In genomic region chr6:169780571-169781091, GRCh38 we compare ENCODE assay signal across 1 cellular context.
A peak's percentile ranks its signal among the peaks of the same experiment; 100 is the strongest.
TF ChIP-seq lines count a peak whose summit lies in the region.

No MANE protein-coding gene starts in this region.

TF ChIP-seq in HepG2, 621 proteins besides CTCF, POLR2A, EP300 and RAD21 (continued from another document and continues in another):
- TF ChIP-seq ARID5B (CRISPR knock-in tag; IDR thresholded peaks at IDR 0.05) (no peak), ZNF12 (CRISPR knock-in tag; IDR thresholded peaks at IDR 0.05) (peak; percentile 100), SNRNP70 (IDR thresholded peaks at IDR 0.05; ENCODE audit: low read depth, low read length) (no peak), JUND (CRISPR knock-in tag; IDR thresholded peaks at IDR 0.05) (no peak), SOX6 (IDR thresholded peaks at IDR 0.05) (no peak), SOX6 (CRISPR knock-in tag; IDR thresholded peaks at IDR 0.05) (peak; percentile 71; the same call in 1 of the 2 replicates), NFRKB (IDR thresholded peaks at IDR 0.05) (no peak), HMGXB3 (CRISPR knock-in tag; IDR thresholded peaks at IDR 0.05; ENCODE audit: borderline replicate concordance) (no peak), BORCS8-MEF2B (CRISPR knock-in tag; IDR thresholded peaks at IDR 0.05) (no peak), CBX2 (IDR thresholded peaks at IDR 0.05; ENCODE audit: low read depth, low read length) (no peak), CBX2 (CRISPR knock-in tag; IDR thresholded peaks at IDR 0.05; ENCODE audit: low read depth) (no peak), ZFY (CRISPR knock-in tag; IDR thresholded peaks at IDR 0.05) (no peak), PAX8 (CRISPR knock-in tag; IDR thresholded peaks at IDR 0.05; ENCODE audit: borderline replicate concordance) (no peak), KAT2B (IDR thresholded peaks at IDR 0.05; ENCODE audit: borderline replicate concordance, low read depth, low read length) (no peak), ZNF274 (CRISPR knock-in tag; IDR thresholded peaks at IDR 0.05) (no peak), THYN1 (CRISPR knock-in tag; IDR thresholded peaks at IDR 0.05; ENCODE audit: borderline replicate concordance, low read depth) (no peak), PAXIP1 (CRISPR knock-in tag; conservative IDR thresholded peaks at IDR 0.05) (peak; percentile 48), TFDP1 (CRISPR knock-in tag; IDR thresholded peaks at IDR 0.05; ENCODE audit: borderline replicate concordance) (no peak), PHF8 (CRISPR knock-in tag; IDR thresholded peaks at IDR 0.05) (no peak), HDAC2 (CRISPR knock-in tag; IDR thresholded peaks at IDR 0.05) (no peak), ZNF430 (CRISPR knock-in tag; IDR thresholded peaks at IDR 0.05) (0 out of 2 replicates have a peak, but pooled peaks have one; percentile 22), ZNF547 (CRISPR knock-in tag; IDR thresholded peaks at IDR 0.05) (no peak), ZNF253 (CRISPR knock-in tag; IDR thresholded peaks at IDR 0.05; ENCODE audit: borderline replicate concordance) (no peak), NR2F6 (IDR thresholded peaks at IDR 0.05) (no peak), NR2F6 (CRISPR knock-in tag; IDR thresholded peaks at IDR 0.05) (0 out of 2 replicates have a peak, but pooled peaks have one; percentile 6), RAD51 (IDR thresholded peaks at IDR 0.05; ENCODE audit: borderline replicate concordance) (no peak), JUN (CRISPR knock-in tag; IDR thresholded peaks at IDR 0.05) (no peak), SIX4 (CRISPR knock-in tag; IDR thresholded peaks at IDR 0.05) (no peak), IKZF1 (IDR thresholded peaks at IDR 0.05) (no peak), ATF6 (CRISPR knock-in tag; conservative IDR thresholded peaks at IDR 0.05) (no peak), MTF2 (CRISPR knock-in tag; IDR thresholded peaks at IDR 0.05; ENCODE audit: borderline replicate concordance) (no peak), MED1 (CRISPR knock-in tag; IDR thresholded peaks at IDR 0.05) (0 out of 2 replicates have a peak, but pooled peaks have one; percentile 12)
- TF ChIP-seq, protein P1, sequence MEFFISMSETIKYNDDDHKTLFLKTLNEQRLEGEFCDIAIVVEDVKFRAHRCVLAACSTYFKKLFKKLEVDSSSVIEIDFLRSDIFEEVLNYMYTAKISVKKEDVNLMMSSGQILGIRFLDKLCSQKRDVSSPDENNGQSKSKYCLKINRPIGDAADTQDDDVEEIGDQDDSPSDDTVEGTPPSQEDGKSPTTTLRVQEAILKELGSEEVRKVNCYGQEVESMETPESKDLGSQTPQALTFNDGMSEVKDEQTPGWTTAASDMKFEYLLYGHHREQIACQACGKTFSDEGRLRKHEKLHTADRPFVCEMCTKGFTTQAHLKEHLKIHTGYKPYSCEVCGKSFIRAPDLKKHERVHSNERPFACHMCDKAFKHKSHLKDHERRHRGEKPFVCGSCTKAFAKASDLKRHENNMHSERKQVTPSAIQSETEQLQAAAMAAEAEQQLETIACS (CRISPR knock-in tag; IDR thresholded peaks at IDR 0.05): no peak
- TF ChIP-seq, protein P2, sequence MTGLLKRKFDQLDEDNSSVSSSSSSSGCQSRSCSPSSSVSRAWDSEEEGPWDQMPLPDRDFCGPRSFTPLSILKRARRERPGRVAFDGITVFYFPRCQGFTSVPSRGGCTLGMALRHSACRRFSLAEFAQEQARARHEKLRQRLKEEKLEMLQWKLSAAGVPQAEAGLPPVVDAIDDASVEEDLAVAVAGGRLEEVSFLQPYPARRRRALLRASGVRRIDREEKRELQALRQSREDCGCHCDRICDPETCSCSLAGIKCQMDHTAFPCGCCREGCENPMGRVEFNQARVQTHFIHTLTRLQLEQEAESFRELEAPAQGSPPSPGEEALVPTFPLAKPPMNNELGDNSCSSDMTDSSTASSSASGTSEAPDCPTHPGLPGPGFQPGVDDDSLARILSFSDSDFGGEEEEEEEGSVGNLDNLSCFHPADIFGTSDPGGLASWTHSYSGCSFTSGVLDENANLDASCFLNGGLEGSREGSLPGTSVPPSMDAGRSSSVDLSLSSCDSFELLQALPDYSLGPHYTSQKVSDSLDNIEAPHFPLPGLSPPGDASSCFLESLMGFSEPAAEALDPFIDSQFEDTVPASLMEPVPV (CRISPR knock-in tag; IDR thresholded peaks at IDR 0.05): no peak
- TF ChIP-seq, protein P3, sequence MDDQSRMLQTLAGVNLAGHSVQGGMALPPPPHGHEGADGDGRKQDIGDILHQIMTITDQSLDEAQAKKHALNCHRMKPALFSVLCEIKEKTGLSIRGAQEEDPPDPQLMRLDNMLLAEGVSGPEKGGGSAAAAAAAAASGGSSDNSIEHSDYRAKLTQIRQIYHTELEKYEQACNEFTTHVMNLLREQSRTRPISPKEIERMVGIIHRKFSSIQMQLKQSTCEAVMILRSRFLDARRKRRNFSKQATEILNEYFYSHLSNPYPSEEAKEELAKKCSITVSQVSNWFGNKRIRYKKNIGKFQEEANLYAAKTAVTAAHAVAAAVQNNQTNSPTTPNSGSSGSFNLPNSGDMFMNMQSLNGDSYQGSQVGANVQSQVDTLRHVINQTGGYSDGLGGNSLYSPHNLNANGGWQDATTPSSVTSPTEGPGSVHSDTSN (CRISPR knock-in tag; IDR thresholded peaks at IDR 0.05; ENCODE audit: borderline replicate concordance): no peak
- TF ChIP-seq, protein P4, sequence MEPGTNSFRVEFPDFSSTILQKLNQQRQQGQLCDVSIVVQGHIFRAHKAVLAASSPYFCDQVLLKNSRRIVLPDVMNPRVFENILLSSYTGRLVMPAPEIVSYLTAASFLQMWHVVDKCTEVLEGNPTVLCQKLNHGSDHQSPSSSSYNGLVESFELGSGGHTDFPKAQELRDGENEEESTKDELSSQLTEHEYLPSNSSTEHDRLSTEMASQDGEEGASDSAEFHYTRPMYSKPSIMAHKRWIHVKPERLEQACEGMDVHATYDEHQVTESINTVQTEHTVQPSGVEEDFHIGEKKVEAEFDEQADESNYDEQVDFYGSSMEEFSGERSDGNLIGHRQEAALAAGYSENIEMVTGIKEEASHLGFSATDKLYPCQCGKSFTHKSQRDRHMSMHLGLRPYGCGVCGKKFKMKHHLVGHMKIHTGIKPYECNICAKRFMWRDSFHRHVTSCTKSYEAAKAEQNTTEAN (CRISPR knock-in tag; conservative IDR thresholded peaks at IDR 0.05): no peak
- TF ChIP-seq, protein P5, sequence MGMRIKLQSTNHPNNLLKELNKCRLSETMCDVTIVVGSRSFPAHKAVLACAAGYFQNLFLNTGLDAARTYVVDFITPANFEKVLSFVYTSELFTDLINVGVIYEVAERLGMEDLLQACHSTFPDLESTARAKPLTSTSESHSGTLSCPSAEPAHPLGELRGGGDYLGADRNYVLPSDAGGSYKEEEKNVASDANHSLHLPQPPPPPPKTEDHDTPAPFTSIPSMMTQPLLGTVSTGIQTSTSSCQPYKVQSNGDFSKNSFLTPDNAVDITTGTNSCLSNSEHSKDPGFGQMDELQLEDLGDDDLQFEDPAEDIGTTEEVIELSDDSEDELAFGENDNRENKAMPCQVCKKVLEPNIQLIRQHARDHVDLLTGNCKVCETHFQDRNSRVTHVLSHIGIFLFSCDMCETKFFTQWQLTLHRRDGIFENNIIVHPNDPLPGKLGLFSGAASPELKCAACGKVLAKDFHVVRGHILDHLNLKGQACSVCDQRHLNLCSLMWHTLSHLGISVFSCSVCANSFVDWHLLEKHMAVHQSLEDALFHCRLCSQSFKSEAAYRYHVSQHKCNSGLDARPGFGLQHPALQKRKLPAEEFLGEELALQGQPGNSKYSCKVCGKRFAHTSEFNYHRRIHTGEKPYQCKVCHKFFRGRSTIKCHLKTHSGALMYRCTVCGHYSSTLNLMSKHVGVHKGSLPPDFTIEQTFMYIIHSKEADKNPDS (CRISPR knock-in tag; IDR thresholded peaks at IDR 0.05): no peak
